Comparison of ENCODE assay signal across 8 cellular contexts in genomic region chr6:127484207-127484858, GRCh38. TPM values are rescaled to one million over a fixed set of nuclear protein-coding genes. Genes with fewer than 3 reads are reported as not detected.
DNase-seq lines count a peak whose midpoint lies in the region; ATAC-seq and TF ChIP-seq lines count a peak whose summit lies in the region.

No MANE protein-coding gene starts in this region.

- ATAC-seq in GM19043 (IDR thresholded peaks at IDR 0.05; ENCODE audit: low read depth, unreplicated experiment) (peak; percentile 99), HG03103 (IDR thresholded peaks at IDR 0.05; ENCODE audit: low read depth, unreplicated experiment) (peak; percentile 98), RWPE2 (ENCODE audit: low read depth) (peak; percentile 84), heart right ventricle (no peak)

- H3K4me1 ChIP-seq in RWPE2 (ENCODE audit: insufficient read depth, poor library complexity, severe bottlenecking) (peaks cover 23% of the 10 kb centered on the region), stomach smooth muscle (ENCODE audit: control insufficient read depth, insufficient read depth, low read length) (peaks cover 2% of the 10 kb centered on the region), heart right ventricle (peaks cover 0 to 14% (median 0%) of the 10 kb centered on the region in 9 donors)

- TF ChIP-seq CTCF in BJ (IDR thresholded peaks at IDR 0.05; ENCODE audit: insufficient read depth, low read depth, low read length) (no peak), RWPE2 (IDR thresholded peaks at IDR 0.05; ENCODE audit: poor library complexity, severe bottlenecking) (no peak), fibroblast of villous mesenchyme (IDR thresholded peaks at IDR 0.05; ENCODE audit: insufficient read depth, low read depth, low read length) (no peak), heart right ventricle (IDR thresholded peaks at IDR 0.05) (no peak)

- H3K9me3 ChIP-seq in RWPE2 (ENCODE audit: severe bottlenecking) (no peaks in the 10 kb centered on the region), stomach smooth muscle (ENCODE audit: control insufficient read depth in 2 of 2, low read length in 2 of 2) (no peaks in the 10 kb centered on the region), heart right ventricle (no peaks in the 10 kb centered on the region)

- no peaks in the 10 kb centered on the region for H3K27me3 ChIP-seq in BJ (ENCODE audit: control insufficient read depth, insufficient read depth, low read length)
- no peaks in the 10 kb centered on the region for H3K27me3 ChIP-seq in RWPE2 (ENCODE audit: insufficient read depth, poor library complexity, severe bottlenecking)
- H3K27me3 ChIP-seq in stomach smooth muscle (ENCODE audit: control insufficient read depth in 1 of 2, insufficient read depth in 2 of 2, low read length in 2 of 2): no peaks in the 10 kb centered on the region
- no peaks in the 10 kb centered on the region for H3K27me3 ChIP-seq in heart right ventricle

- POLR2A ChIA-PET in BJ (lab: Charles Lee): no interaction called here

- WGBS in heart right ventricle, 2 donors: 43 to 51% methylated on average over 3 of the region's 3 CpGs

- intact Hi-C loops in heart right ventricle (cut with DNase I): no loop called here

- H3K4me3 ChIP-seq in BJ (ENCODE audit: low read depth, low read length): no peak overlapping the region
- H3K4me3 ChIP-seq in RWPE2 (ENCODE audit: severe bottlenecking): no peak overlapping the region
- H3K4me3 ChIP-seq in fibroblast of villous mesenchyme (ENCODE audit: low read depth, low read length): no peak overlapping the region
- H3K4me3 ChIP-seq in stomach smooth muscle (ENCODE audit: low read length in 2 of 2): peak overlapping the region; percentile 30 to 33
- peak overlapping the region in 2 of 10 donors; percentile 6 to 23 for H3K4me3 ChIP-seq in heart right ventricle

- CTCF ChIA-PET in BJ (lab: Yijun Ruan, JAX): interaction anchor here (1.3 to 1.8 kb wide), 2 partner anchors 20 to 32 kb away, joined by 3 to 6 read pairs; no protein-coding TSS in a partner anchor

- H3K36me3 ChIP-seq in BJ (ENCODE audit: control insufficient read depth, insufficient read depth, low read length) (no peaks in the 10 kb centered on the region), RWPE2 (ENCODE audit: low read depth) (no peaks in the 10 kb centered on the region), stomach smooth muscle (ENCODE audit: control insufficient read depth in 2 of 2, insufficient read depth in 2 of 2, low read length in 2 of 2) (no peaks in the 10 kb centered on the region), heart right ventricle (no peaks in the 10 kb centered on the region)

- H3K27ac ChIP-seq in RWPE2 (ENCODE audit: poor library complexity, severe bottlenecking) (peak overlapping the region; percentile 53), stomach smooth muscle (ENCODE audit: low read length) (no peak overlapping the region), heart right ventricle (peak overlapping the region in 1 of 10 donors; percentile 28)

- DNase-seq in BJ (ENCODE audit: low read depth) (peak; percentile 23), RWPE2 (ENCODE audit: low spot score) (no peak), fibroblast of villous mesenchyme (ENCODE audit: low read depth) (peak; percentile 65), heart right ventricle (no peak), D341Med (ENCODE audit: low spot score) (no peak)

- no peak overlapping the region for H3K9ac ChIP-seq in stomach smooth muscle (ENCODE audit: low read length in 2 of 2)

RNA-seq across cellular contexts. Expression of gene KIAA0408, which starts 25.1 kb away (rescaled TPM):
- polyA plus RNA-seq in BJ (2011; rRNA removed): 0.86 and 1.6 TPM in 2 replicates
- polyA minus RNA-seq in BJ (2011; rRNA and poly(A)+ RNA removed): 0.26 and 0.33 TPM in 2 replicates
- total RNA-seq in fibroblast of villous mesenchyme: 0.64 and 1.3 TPM in 2 replicates
- 1 to 10 TPM in 7 of 10 donors, under 1 TPM in 3; 0.27 to 3.2 (median 1.3) TPM for total RNA-seq in heart right ventricle
- 1 to 10 TPM in 1 of 2 donors, under 1 TPM in 1; 0.38 to 1.5 TPM for polyA plus RNA-seq in heart right ventricle

Comparison
In these comparisons a context has a peak if more than half of its experiments do, and no peak if none do; other contexts are left out.
1. DNase-seq: peak in BJ (single experiment) and fibroblast of villous mesenchyme (single experiment); none in RWPE2 (single experiment), heart right ventricle (0 of 2) and D341Med (single experiment).
2. H3K4me3 ChIP-seq: peak in stomach smooth muscle (2 of 2); none in BJ (single experiment), RWPE2 (single experiment) and fibroblast of villous mesenchyme (single experiment).
3. ATAC-seq: peak in GM19043 (single experiment), HG03103 (single experiment) and RWPE2 (single experiment); none in heart right ventricle (0 of 8).